Comparison of ENCODE assay signal across 29 cellular contexts in the genomic region with DNA sequence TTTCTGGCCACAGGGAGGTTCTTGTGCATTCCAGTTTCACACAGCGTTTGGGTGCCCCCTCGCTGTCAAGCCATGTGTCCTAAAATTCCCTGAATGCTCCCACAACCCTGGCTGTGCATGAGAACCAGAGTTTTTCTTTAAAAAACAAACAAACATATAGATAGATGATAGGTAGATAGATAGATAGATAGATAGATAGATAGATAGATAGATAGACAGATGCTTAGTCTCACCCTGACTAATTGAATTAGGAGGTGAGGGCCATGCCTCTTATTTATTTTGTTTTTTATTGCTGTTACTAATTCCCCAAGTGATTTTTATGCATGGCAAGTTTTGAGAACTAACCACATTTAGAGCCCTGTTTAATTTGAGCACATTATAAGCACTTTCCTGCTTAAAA. TPM values are rescaled to one million over a fixed set of nuclear protein-coding genes. Genes with fewer than 3 reads are reported as not detected.
"Had no signal": no experiment of that assay in that cellular context is flagged by ENCODE, and none has a peak within 500 bp of the region (broad histone marks: within the 10 kb centered on the region; RNA-seq: fewer than 3 reads in every experiment).

No MANE protein-coding gene starts in this region.

- H3K9me3 ChIP-seq: colonic mucosa, esophagus squamous epithelium, gastrocnemius medialis, heart right ventricle, left lung, lower lobe of right lung, mucosa of descending colon had no signal

- ATAC-seq: effector memory CD8-positive, alpha-beta T cell; esophagus mucosa; gastrocnemius medialis; heart right ventricle; left cardiac atrium; left lung; left ventricle myocardium superior; lower lobe of right lung; mucosa of descending colon had no signal

- H3K27ac ChIP-seq: colonic mucosa, epithelial cell of prostate, esophagus squamous epithelium, gastrocnemius medialis, heart right ventricle, left lung, lower lobe of right lung had no signal

- H3K36me3 Mint-ChIP-seq: mesothelial cell of epicardium had no signal

- H3K4me3 Mint-ChIP-seq: dendritic cell treated with granulocyte-macrophage colony-stimulating factor and Interleukin-4, amounts not matched to agents 40 ng/mL and 50 ng/mL, for 4 days; effector memory CD8-positive, alpha-beta T cell; endodermal cell; mesothelial cell of epicardium had no signal

- H3K4me1 Mint-ChIP-seq: mesothelial cell of epicardium had no signal

- H3K27me3 Mint-ChIP-seq: dendritic cell treated with granulocyte-macrophage colony-stimulating factor and Interleukin-4, amounts not matched to agents 40 ng/mL and 50 ng/mL, for 4 days had no signal

- H3K27ac Mint-ChIP-seq: dendritic cell treated with granulocyte-macrophage colony-stimulating factor and Interleukin-4, amounts not matched to agents 40 ng/mL and 50 ng/mL, for 4 days; effector memory CD8-positive, alpha-beta T cell; endodermal cell; mesothelial cell of epicardium had no signal

- H3K4me3 ChIP-seq: colonic mucosa, esophagus squamous epithelium, gastrocnemius medialis, heart right ventricle, left lung, lower lobe of right lung, mucosa of descending colon had no signal

- H3K4me1 ChIP-seq: colonic mucosa, gastrocnemius medialis, left lung, lower lobe of right lung had no signal

- H3K9me3 Mint-ChIP-seq: dendritic cell treated with granulocyte-macrophage colony-stimulating factor and Interleukin-4, amounts not matched to agents 40 ng/mL and 50 ng/mL, for 4 days; effector memory CD8-positive, alpha-beta T cell; endodermal cell; mesothelial cell of epicardium had no signal

- H3K27me3 ChIP-seq: colonic mucosa, esophagus squamous epithelium, gastrocnemius medialis, heart right ventricle, left lung had no signal

- H3K36me3 ChIP-seq: colonic mucosa, left lung, lower lobe of right lung had no signal

- DNase-seq: colonic mucosa; cortex of kidney; effector CD8-positive, alpha-beta T cell; effector memory CD8-positive, alpha-beta T cell; endodermal cell; esophagus squamous epithelium; foreskin fibroblast; foreskin melanocyte; gastrocnemius medialis; heart right ventricle; hippocampal formation; left cardiac atrium; left lung; left ventricle myocardium superior; lower lobe of right lung; mesenchymal stem cell; mucosa of descending colon had no signal

RNA-seq across cellular contexts. Expression of gene PRSS54, which starts 32.2 kb away (rescaled TPM):
- total RNA-seq: chondrocyte, colonic mucosa, dermis microvascular lymphatic vessel endothelial cell, endodermal cell, esophagus mucosa, esophagus squamous epithelium, gastrocnemius medialis, glomerular endothelial cell, heart right ventricle, kidney epithelial cell, left cardiac atrium, left lung, left ventricle myocardium superior, lower leg skin, lower lobe of right lung, lung microvascular endothelial cell, mesenteric fat pad, mesothelial cell of epicardium, mucosa of descending colon, myocyte had no signal
